1 cellular context compared by ENCODE assay signal in genomic region chr11:61828629-61829407, GRCh38.
A peak's percentile ranks its signal among the peaks of the same experiment; 100 is the strongest.
TF ChIP-seq lines count a peak whose summit lies in the region.

No MANE protein-coding gene starts in this region.

TF ChIP-seq in SK-N-SH, 30 proteins besides CTCF, POLR2A, EP300 and RAD21 (continued from another document):
- TF ChIP-seq MXI1 (IDR thresholded peaks at IDR 0.05; ENCODE audit: low read depth, low read length) = no peak
- no peak for TF ChIP-seq TEAD4 (IDR thresholded peaks at IDR 0.05; ENCODE audit: borderline replicate concordance, insufficient read depth)
- no peak for TF ChIP-seq PBX3 (IDR thresholded peaks at IDR 0.05)
- TF ChIP-seq YY1 (IDR thresholded peaks at IDR 0.05; ENCODE audit: low read depth) = peak; percentile 83
- TF ChIP-seq FOXJ3 (CRISPR knock-in tag; IDR thresholded peaks at IDR 0.05) = 0 out of 2 replicates have a peak, but pooled peaks have one; percentile 5
- no peak for TF ChIP-seq GABPA (IDR thresholded peaks at IDR 0.05; ENCODE audit: low read depth)
- peak; percentile 46; the same call in 1 of the 2 replicates for TF ChIP-seq TAF1 (IDR thresholded peaks at IDR 0.05; ENCODE audit: borderline replicate concordance, low read depth, low read length)
- no peak for TF ChIP-seq ELF1 (IDR thresholded peaks at IDR 0.05)
- TF ChIP-seq RXRA (IDR thresholded peaks at IDR 0.05; ENCODE audit: borderline replicate concordance, low read depth) = 0 out of 2 replicates have a peak, but pooled peaks have one; percentile 13
- TF ChIP-seq POLR2AphosphoS5 (IDR thresholded peaks at IDR 0.05; ENCODE audit: low read depth, low read length) = no peak
- no peak for TF ChIP-seq JUND (IDR thresholded peaks at IDR 0.05)
- TF ChIP-seq TCF12 (IDR thresholded peaks at IDR 0.05) = no peak
TF ChIP-seq in SK-N-SH: peak in this region for 5.
